13 cellular contexts compared by ENCODE assay signal in genomic region chr13:51148223-51148951, GRCh38. TPM values are rescaled to one million over a fixed set of nuclear protein-coding genes. Genes with fewer than 3 reads are reported as not detected.
DNase-seq lines count a peak whose midpoint lies in the region; ATAC-seq, FAIRE-seq and TF ChIP-seq lines count a peak whose summit lies in the region.
"Had no signal": no experiment of that assay in that cellular context is flagged by ENCODE, and none has a peak within 500 bp of the region (broad histone marks: within the 10 kb centered on the region; RNA-seq: fewer than 3 reads in every experiment).

No MANE protein-coding gene starts in this region.

- no peaks in the 10 kb centered on the region for H3K23me2 ChIP-seq in H1 (ENCODE audit: low read depth, low read length)

- H2AFZ ChIP-seq in H1 (ENCODE audit: low read length): no peak overlapping the region

- 0 out of 7 replicates have a peak overlapping the region, but pooled peaks of 2 of the 4 experiments have one; percentile 8 to 13 for H3K9ac ChIP-seq in H1 (replicated peaks in 1 of 4; ENCODE audit: extremely low read depth in 1 of 4, low read depth in 3 of 4, low read length in 3 of 4)
- H3K9ac ChIP-seq in mesendoderm (ENCODE audit: low read length): peak overlapping the region; percentile 54

- peaks cover 11 to 31% (median 25%) of the 10 kb centered on the region in 4 experiments for H3K4me1 ChIP-seq in H1 (replicated peaks in 1 of 4; ENCODE audit: control insufficient read depth in 3 of 4, insufficient read depth in 4 of 4, low read length in 3 of 4)
- peaks cover 17% of the 10 kb centered on the region for H3K4me1 ChIP-seq in mesendoderm (ENCODE audit: control insufficient read depth, low read depth, low read length)
- peaks cover 4% of the 10 kb centered on the region; the same call in 1 of the 2 replicates for H3K4me1 ChIP-seq in BE2C

- H3K79me1 ChIP-seq in H1 (ENCODE audit: low read depth, low read length): no peaks in the 10 kb centered on the region
- H3K79me1 ChIP-seq in mesendoderm (ENCODE audit: low read length): peaks cover 2% of the 10 kb centered on the region

- no peaks in the 10 kb centered on the region for H4K20me1 ChIP-seq in H1 (replicated peaks in 1 of 2; ENCODE audit: control insufficient read depth in 1 of 2, insufficient read depth in 2 of 2, low read length in 2 of 2)

- in situ Hi-C loops in G401 (cut with HindIII; ENCODE audit: low sequenced_read_pairs): no loop called here

- ATAC-seq in GM18517 (IDR thresholded peaks at IDR 0.05; ENCODE audit: unreplicated experiment): no peak

- TF ChIP-seq RAD21 in H1 (IDR thresholded peaks at IDR 0.05 in 1 of 2, conservative IDR thresholded peaks at IDR 0.05 in 1 of 2; ENCODE audit: low read depth in 2 of 2, low read length in 2 of 2): peak; percentile 34 to 49; a peak in 2 of 4 replicates

- H4K91ac ChIP-seq in H1 (replicated peaks; ENCODE audit: insufficient read length, low read length): peak overlapping the region; percentile 95

- H3K4me3 ChIP-seq in H1 (ENCODE audit: extremely low read depth in 1 of 4, insufficient read depth in 2 of 4, low read depth in 3 of 4, low read length in 4 of 4): peak overlapping the region in 2 of 4 experiments; percentile 4 to 23; a peak in 3 of 8 replicates
- no peak overlapping the region for H3K4me3 ChIP-seq in mesendoderm (ENCODE audit: low read length)
- no peak overlapping the region for H3K4me3 ChIP-seq in BE2C (ENCODE audit: low read depth, low read length)
- H3K4me3 ChIP-seq: coronary artery had no signal

- peak overlapping the region; percentile 98; the same call in 1 of the 2 replicates for H2BK20ac ChIP-seq in H1 (ENCODE audit: low read length)

- peak; percentile 78 for FAIRE-seq in H1 (lab: Jason Lieb, UNC)

- CTCF ChIA-PET in H1 (lab: Charles Lee; ENCODE audit: partially characterized antibody): interaction anchor here (0.6 to 10.9 kb wide), 23 partner anchors 8 to 150 kb away, joined by 3 to 102 read pairs (median 4); no protein-coding TSS in a partner anchor

- H3K23ac ChIP-seq in H1 (ENCODE audit: insufficient read length): no peak overlapping the region
- H3K23ac ChIP-seq in mesendoderm (ENCODE audit: low read length): no peak overlapping the region

- H3K18ac ChIP-seq in H1 (ENCODE audit: extremely low read depth, low read length): peak overlapping the region; percentile 98
- H3K18ac ChIP-seq in mesendoderm (ENCODE audit: low read length): peak overlapping the region; percentile 95

- H3K9me3 ChIP-seq in H1 (ENCODE audit: insufficient read depth in 2 of 2, low read depth in 1 of 2, low read length in 1 of 2) (peaks cover 3 to 6% of the 10 kb centered on the region in 2 experiments; a peak in 1 of 4 replicates), BE2C (no peaks in the 10 kb centered on the region)

- POLR2A ChIA-PET in H1 (lab: Charles Lee; ENCODE audit: partially characterized antibody): interaction anchor here (0.6 to 21.2 kb wide), 19 partner anchors 8 to 437 kb away, joined by 3 to 494 read pairs (median 6); no protein-coding TSS in a partner anchor

- TF ChIP-seq EP300 in H1 (IDR thresholded peaks at IDR 0.05; ENCODE audit: borderline replicate concordance in 1 of 2, low read depth in 2 of 2, low read length in 2 of 2): no peak; a peak in 1 of 3 replicates

- H4K5ac ChIP-seq in H1 (ENCODE audit: insufficient read length, low read depth, low read length) (peak overlapping the region; percentile 38), mesendoderm (ENCODE audit: low read length) (no peak overlapping the region)

- WGBS in H1 (ENCODE audit: extremely low coverage in 1 of 2, insufficient coverage in 1 of 2, insufficient read length in 1 of 2, insufficient replicate concordance in 2 of 2, low coverage in 1 of 2, low lambda C conversion rate in 2 of 2, missing lambda C conversion rate in 1 of 2), 2 experiments: 16% methylated on average over 17 of the region's 18 CpGs; no CpG with 5 or more reads in 1 of the 2 experiments
- WGBS in mesendoderm (ENCODE audit: extremely low coverage, insufficient coverage, low lambda C conversion rate): no CpG with 5 or more reads among the region's 18 CpGs

- H3K27ac ChIP-seq in H1 (ENCODE audit: low read depth, low read length) (peak overlapping the region; percentile 56), mesendoderm (ENCODE audit: low read depth, low read length) (peak overlapping the region; percentile 94)
- H3K27ac ChIP-seq: coronary artery, HL-60 had no signal

- H3K56ac ChIP-seq in H1 (replicated peaks; ENCODE audit: insufficient read length, low read depth, low read length) (no peak overlapping the region), mesendoderm (ENCODE audit: low read length) (peak overlapping the region; percentile 90)

- peak; percentile 5 to 71 for TF ChIP-seq POLR2A in H1 (IDR thresholded peaks at IDR 0.05; ENCODE audit: control extremely low read depth in 1 of 2, low read depth in 2 of 2, low read length in 2 of 2)

- H3K27me3 ChIP-seq in H1 (replicated peaks in 1 of 4; ENCODE audit: control insufficient read depth in 3 of 4, extremely low read depth in 1 of 4, insufficient read depth in 3 of 4, low read length in 3 of 4) (no peaks in the 10 kb centered on the region), mesendoderm (ENCODE audit: insufficient read depth, low read length, poor library complexity) (no peaks in the 10 kb centered on the region), BE2C (no peaks in the 10 kb centered on the region)

- peak overlapping the region; percentile 40 to 47 for H3K4me2 ChIP-seq in H1 (ENCODE audit: insufficient read depth in 1 of 2, low read depth in 2 of 2, low read length in 2 of 2)
- no peak overlapping the region for H3K4me2 ChIP-seq in mesendoderm (ENCODE audit: low read length)

- no peaks in the 10 kb centered on the region; a peak in 1 of 8 replicates for H3K36me3 ChIP-seq in H1 (ENCODE audit: control insufficient read depth in 2 of 4, insufficient read depth in 4 of 4, low read length in 3 of 4)
- H3K36me3 ChIP-seq in mesendoderm (ENCODE audit: control insufficient read depth, insufficient read depth, low read length): no peaks in the 10 kb centered on the region
- no peaks in the 10 kb centered on the region for H3K36me3 ChIP-seq in BE2C

- peak in 2 of 3 experiments; percentile 22 to 37; a peak in 3 of 4 replicates for TF ChIP-seq CTCF in H1 (IDR thresholded peaks at IDR 0.05; ENCODE audit: control extremely low read depth in 1 of 3, insufficient read depth in 1 of 3, low read depth in 1 of 3, low read length in 3 of 3)
- TF ChIP-seq CTCF in BE2C (IDR thresholded peaks at IDR 0.05; ENCODE audit: low read depth, low read length): no peak

- peak overlapping the region; percentile 75 for H2BK12ac ChIP-seq in H1 (ENCODE audit: low read depth, low read length)

- peak overlapping the region; percentile 82 for H3K4ac ChIP-seq in H1 (replicated peaks; ENCODE audit: insufficient read length, low read depth, low read length)
- H3K4ac ChIP-seq in mesendoderm (ENCODE audit: low read depth, low read length): peak overlapping the region; percentile 90

- DNase-seq in G401 (ENCODE audit: low spot score): peak; percentile 16
- peak; percentile 78 for DNase-seq in NCI-H146 treated with DMSO at 0.1 percent for 48 hours (lab: John Stamatoyannopoulos, UW; ENCODE audit: unreplicated experiment)
- DNase-seq in H1 (ENCODE audit: low read depth in 1 of 2, low spot score in 2 of 2): peak; percentile 82 to 87
- DNase-seq in mesendoderm: peak; percentile 98
- DNase-seq in HCEC 1CT: no peak
- no peak for DNase-seq in BE2C
- no peak for DNase-seq in hippocampal formation (lab: John Stamatoyannopoulos, UW)
- DNase-seq: activated gamma-delta T cell treated with Interleukin-2 at 50 U/mL for 16 hours had no signal

- no peak overlapping the region for H4K8ac ChIP-seq in H1 (ENCODE audit: extremely low read depth, insufficient read depth, low read length)
- peak overlapping the region; percentile 76 for H4K8ac ChIP-seq in mesendoderm (ENCODE audit: low read depth, low read length)

- H3K79me2 ChIP-seq in H1 (ENCODE audit: control insufficient read depth in 1 of 2, insufficient read depth in 2 of 2, low read length in 2 of 2) (no peaks in the 10 kb centered on the region; a peak in 1 of 4 replicates), mesendoderm (ENCODE audit: control insufficient read depth, insufficient read depth, low read length) (no peaks in the 10 kb centered on the region)

- peak overlapping the region; percentile 8; the same call in 1 of the 2 replicates for H2AK5ac ChIP-seq in H1 (ENCODE audit: low read depth, low read length)
- no peak overlapping the region for H2AK5ac ChIP-seq in mesendoderm (ENCODE audit: low read length)

- no peak overlapping the region for H2BK15ac ChIP-seq in H1 (ENCODE audit: low read length)
- peak overlapping the region; percentile 20 for H2BK15ac ChIP-seq in mesendoderm (replicated peaks; ENCODE audit: low read depth)

- H3K14ac ChIP-seq in H1 (ENCODE audit: insufficient read length): no peak overlapping the region

- peak overlapping the region; percentile 98 for H2BK5ac ChIP-seq in H1 (ENCODE audit: low read depth, low read length)
- peak overlapping the region; percentile 77 for H2BK5ac ChIP-seq in mesendoderm (ENCODE audit: low read length)

- peak overlapping the region; percentile 95 for H2BK120ac ChIP-seq in H1 (replicated peaks; ENCODE audit: low read depth, low read length)
- H2BK120ac ChIP-seq in mesendoderm (ENCODE audit: low read depth, low read length): peak overlapping the region; percentile 98

TF ChIP-seq in H1, 55 proteins besides CTCF, POLR2A, EP300 and RAD21 (continues in another document):
- TF ChIP-seq CTBP2 (IDR thresholded peaks at IDR 0.05; ENCODE audit: borderline replicate concordance, insufficient read depth, insufficient read length, low read length) (peak; percentile 84), BCL11A (IDR thresholded peaks at IDR 0.05; ENCODE audit: low read depth in 2 of 2, low read length in 2 of 2) (peak in 1 of 2 experiments; percentile 73), EZH2 (IDR thresholded peaks at IDR 0.05; ENCODE audit: low read depth, low read length, severe bottlenecking) (no peak), SIRT6 (IDR thresholded peaks at IDR 0.05; ENCODE audit: low read length) (no peak), POLR2AphosphoS5 (IDR thresholded peaks at IDR 0.05; ENCODE audit: low read depth, low read length) (no peak), BACH1 (IDR thresholded peaks at IDR 0.05; ENCODE audit: low read length) (no peak)

RNA-seq across cellular contexts. Expression of gene C13orf42, which starts 37.3 kb away (rescaled TPM):
- not detected in 2 replicates for total RNA-seq in G401 (2014; rRNA removed; shearing (Covaris generic))
- 9.9 and 11.7 TPM in 2 replicates for total RNA-seq in H1 (2021; fragmentation: NEBNext Ultra II Directional; extraction: Animal tissue kit (Norgen Biotek cat#: 25700))
- polyA plus RNA-seq in H1 (2011; rRNA removed): 10.1 and 11.5 TPM in 2 replicates
- 9.9 TPM for polyA plus RNA-seq in H1 (2011; cell fraction: cytosol; rRNA removed)
- 17.5 TPM for polyA plus RNA-seq in H1 (2011; cell fraction: nucleus; rRNA removed)
- 18.1 to 63.8 TPM (median 38.1 TPM) in 4 replicates for polyA plus RNA-seq in H1 (2012, experiment 1 of 2)
- 2.1 TPM for polyA plus RNA-seq in H1 (2012, experiment 2 of 2)
- 5.8 TPM for polyA plus RNA-seq in H1 (2013, experiment 1 of 2)
- 5.4 TPM for polyA plus RNA-seq in H1 (2013, experiment 2 of 2)
- 16.0 and 16.1 TPM in 2 replicates for polyA minus RNA-seq in H1 (2011; rRNA and poly(A)+ RNA removed)
- 7.6 TPM for polyA minus RNA-seq in H1 (2011; cell fraction: cytosol; rRNA and poly(A)+ RNA removed)
- 10.0 TPM for polyA minus RNA-seq in H1 (2011; cell fraction: nucleus; rRNA and poly(A)+ RNA removed)
- 4.7 TPM for polyA plus RNA-seq in mesendoderm (2013, experiment 1 of 2)
- polyA plus RNA-seq in mesendoderm (2013, experiment 2 of 2): 4.3 TPM
- polyA plus RNA-seq in BE2C (2012; ENCODE audit: insufficient read depth, insufficient read length, low read depth): not detected
- total RNA-seq: CD4-positive, alpha-beta memory T cell; neural crest cell had no signal
- polyA plus RNA-seq: CD4-positive, alpha-beta memory T cell had no signal

Comparison
In these comparisons a context has a peak if more than half of its experiments do, and no peak if none do; other contexts are left out.
1. DNase-seq: peak in G401 (single experiment), NCI-H146 treated with DMSO at 0.1 percent for 48 hours (single experiment), H1 (2 of 2) and mesendoderm (single experiment); none in HCEC 1CT (single experiment), BE2C (single experiment) and hippocampal formation (0 of 2).
2. RNA of gene C13orf42, which starts 37.3 kb away (total RNA-seq): 9.9 to 11.7 TPM in H1; not detected in G401; every median in the first group is over 10 times any median in the second.